10 cellular contexts compared by ENCODE assay signal in genomic region chr2:112004246-112004645, GRCh38. TPM values are rescaled to one million over a fixed set of nuclear protein-coding genes. Genes with fewer than 3 reads are reported as not detected.
DNase-seq lines count a peak whose midpoint lies in the region; ATAC-seq and TF ChIP-seq lines count a peak whose summit lies in the region.
"Had no signal": no experiment of that assay in that cellular context is flagged by ENCODE, and none has a peak within 500 bp of the region (broad histone marks: within the 10 kb centered on the region; RNA-seq: fewer than 3 reads in every experiment).

No MANE protein-coding gene starts in this region.

- TF ChIP-seq POLR2A in adrenal gland (IDR thresholded peaks at IDR 0.05): no peak

- intact Hi-C loops in adrenal gland (cut with DNase I): no loop called here
- intact Hi-C loops in naive thymus-derived CD4-positive, alpha-beta T cell (cut with micrococcal nuclease): no loop called here

- CTCF ChIA-PET in naive thymus-derived CD4-positive, alpha-beta T cell (lab: Charles Lee): no interaction called here

- peaks cover 0 to 5% (median 0%) of the 10 kb centered on the region in 5 donors for H3K36me3 Mint-ChIP-seq in naive thymus-derived CD4-positive, alpha-beta T cell

- H3K4me1 Mint-ChIP-seq in naive thymus-derived CD4-positive, alpha-beta T cell: peaks cover 0 to 17% (median 9%) of the 10 kb centered on the region in 7 donors

- peaks cover 0 to 10% (median 0%) of the 10 kb centered on the region in 5 donors for H3K27me3 Mint-ChIP-seq in naive thymus-derived CD4-positive, alpha-beta T cell

- peak overlapping the region in 2 of 5 donors; percentile 40 to 49 for H3K27ac ChIP-seq in adrenal gland
- H3K27ac ChIP-seq in naive thymus-derived CD4-positive, alpha-beta T cell (ENCODE audit: low read depth, low read length): no peak overlapping the region

- peaks cover 0 to 3% (median 0%) of the 10 kb centered on the region in 11 donors for H3K9me3 Mint-ChIP-seq in naive thymus-derived CD4-positive, alpha-beta T cell

- POLR2A ChIA-PET in naive thymus-derived CD4-positive, alpha-beta T cell (lab: Charles Lee): no interaction called here

- no peak overlapping the region for H3K4me3 ChIP-seq in adrenal gland
- H3K4me3 ChIP-seq in naive thymus-derived CD4-positive, alpha-beta T cell (ENCODE audit: low read length): no peak overlapping the region

- H3K36me3 ChIP-seq in adrenal gland (replicated peaks in 1 of 2): peaks cover 0 to 44% of the 10 kb centered on the region in 2 donors
- H3K36me3 ChIP-seq in naive thymus-derived CD4-positive, alpha-beta T cell (ENCODE audit: control insufficient read depth in 2 of 3, insufficient read depth in 3 of 3, low read length in 3 of 3): no peaks in the 10 kb centered on the region

- WGBS in adrenal gland, 4 donors: 53 to 81% (median 65%) methylated on average over 5 of the region's 5 CpGs

- H3K27me3 ChIP-seq in adrenal gland: no peaks in the 10 kb centered on the region
- no peaks in the 10 kb centered on the region for H3K27me3 ChIP-seq in naive thymus-derived CD4-positive, alpha-beta T cell (ENCODE audit: control insufficient read depth in 2 of 2, insufficient read depth in 2 of 2, low read length in 2 of 2)

- no peak overlapping the region for H3K27ac Mint-ChIP-seq in naive thymus-derived CD4-positive, alpha-beta T cell

- H3K4me3 Mint-ChIP-seq in naive thymus-derived CD4-positive, alpha-beta T cell: no peak overlapping the region

- peaks cover 9 to 40% of the 10 kb centered on the region in 2 donors for H3K4me1 ChIP-seq in adrenal gland (replicated peaks in 1 of 2)
- H3K4me1 ChIP-seq in naive thymus-derived CD4-positive, alpha-beta T cell (ENCODE audit: control insufficient read depth in 2 of 2, insufficient read depth in 2 of 2, low read length in 2 of 2): no peaks in the 10 kb centered on the region
- H3K4me1 ChIP-seq: Caco-2 had no signal

- H3K9me3 ChIP-seq in adrenal gland (replicated peaks in 1 of 3): no peaks in the 10 kb centered on the region
- H3K9me3 ChIP-seq in naive thymus-derived CD4-positive, alpha-beta T cell (ENCODE audit: control insufficient read depth in 2 of 3, low read length in 3 of 3): no peaks in the 10 kb centered on the region
- H3K9me3 ChIP-seq: Caco-2 had no signal

- DNase-seq in adrenal gland (peak; percentile 46 to 76 (median 61)), NK-92 (lab: John Stamatoyannopoulos, UW; ENCODE audit: unreplicated experiment) (no peak)
- DNase-seq in naive thymus-derived CD4-positive, alpha-beta T cell: peak in 1 of 9 donors; percentile 13
- no peak for DNase-seq in NK-92 treated with Interleukin-12 subunit alpha and Interleukin-12 subunit beta, amount 100 ng/mL, for 24 hours (lab: John Stamatoyannopoulos, UW)
- no peak for DNase-seq in activated CD4-positive, alpha-beta T cell treated with anti-CD3 and anti-CD28 coated beads for 48 hours
- DNase-seq: Caco-2, NCI-H1436 treated with DMSO at 0.1 percent for 48 hours had no signal

- TF ChIP-seq CTCF in adrenal gland (IDR thresholded peaks at IDR 0.05): no peak

- ATAC-seq in GM18498 (IDR thresholded peaks at IDR 0.05; ENCODE audit: unreplicated experiment) (peak; percentile 72), HG03280 (IDR thresholded peaks at IDR 0.05; ENCODE audit: unreplicated experiment) (peak; percentile 61), GM21381 (IDR thresholded peaks at IDR 0.05; ENCODE audit: unreplicated experiment) (no peak)
- ATAC-seq in naive thymus-derived CD4-positive, alpha-beta T cell: peak; percentile 84

RNA-seq across cellular contexts. Expression of gene TMEM87B, which starts 50.8 kb away (rescaled TPM):
- total RNA-seq in adrenal gland: 10 to 100 TPM; 21.5 to 37.5 (median 33.3) TPM
- polyA plus RNA-seq in adrenal gland: 10 to 100 TPM in 2 of 3 donors, 1 to 10 TPM in 1; 8.9 to 28.3 (median 13.5) TPM
- total RNA-seq in naive thymus-derived CD4-positive, alpha-beta T cell: 10 to 100 TPM; 14.0 to 26.9 (median 17.4) TPM
- 10 to 100 TPM in 1 of 2 donors, 1 to 10 TPM in 1; 7.3 to 11.1 TPM for polyA plus RNA-seq in naive thymus-derived CD4-positive, alpha-beta T cell

Comparison
In these comparisons a context has a peak if more than half of its experiments do, and no peak if none do; other contexts are left out.
1. DNase-seq: peak in adrenal gland (7 of 7); none in NK-92 treated with Interleukin-12 subunit alpha and Interleukin-12 subunit beta, amount 100 ng/mL, for 24 hours (single experiment), activated CD4-positive, alpha-beta T cell treated with anti-CD3 and anti-CD28 coated beads for 48 hours (single experiment) and NK-92 (single experiment).